ENCODE assay signal across 1 cellular context in the genomic region with DNA sequence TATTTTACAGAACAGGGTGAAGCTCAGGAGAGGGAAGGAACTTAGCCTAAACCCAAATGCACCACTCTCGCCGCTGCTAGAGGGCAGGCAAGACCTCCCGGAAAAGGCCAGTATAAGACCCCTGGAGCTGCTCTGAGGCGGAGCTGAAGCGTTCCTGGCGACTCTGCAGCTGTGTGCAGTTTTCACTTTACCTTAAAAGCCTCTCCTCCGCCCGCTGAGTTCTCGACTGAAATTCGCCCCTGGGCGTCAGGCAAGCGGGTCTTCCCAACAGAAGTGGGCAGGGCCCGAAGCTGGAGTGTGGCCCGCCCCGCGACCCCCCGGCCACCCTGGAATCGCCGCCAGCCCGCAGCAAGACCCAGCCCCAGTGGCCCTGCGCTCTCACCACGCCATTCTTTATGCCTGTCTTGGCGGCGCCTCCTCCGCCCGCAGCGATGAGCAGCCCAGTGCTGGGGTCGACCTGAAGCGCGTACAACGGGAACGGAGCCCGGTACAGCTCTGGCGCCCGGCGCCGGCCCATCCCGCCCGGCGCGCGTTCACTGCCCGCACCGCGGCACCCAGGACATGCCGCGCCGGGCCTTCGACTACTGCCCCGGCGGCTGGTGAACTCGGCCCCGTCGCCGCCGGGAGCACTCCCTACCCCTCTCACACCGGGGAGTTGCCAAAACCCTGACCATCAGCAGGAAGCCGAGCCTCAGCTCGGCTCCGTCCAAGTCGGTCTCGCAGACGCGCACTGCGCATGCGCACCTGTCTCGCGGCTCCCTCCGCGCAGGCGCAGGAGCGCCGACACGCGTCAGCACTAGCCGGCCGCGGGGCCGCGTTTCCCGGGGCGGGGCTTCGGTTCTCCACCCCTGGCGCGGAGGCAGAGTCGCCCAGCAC.
TF ChIP-seq lines count a peak whose summit lies in the region.

A gene with protein sequence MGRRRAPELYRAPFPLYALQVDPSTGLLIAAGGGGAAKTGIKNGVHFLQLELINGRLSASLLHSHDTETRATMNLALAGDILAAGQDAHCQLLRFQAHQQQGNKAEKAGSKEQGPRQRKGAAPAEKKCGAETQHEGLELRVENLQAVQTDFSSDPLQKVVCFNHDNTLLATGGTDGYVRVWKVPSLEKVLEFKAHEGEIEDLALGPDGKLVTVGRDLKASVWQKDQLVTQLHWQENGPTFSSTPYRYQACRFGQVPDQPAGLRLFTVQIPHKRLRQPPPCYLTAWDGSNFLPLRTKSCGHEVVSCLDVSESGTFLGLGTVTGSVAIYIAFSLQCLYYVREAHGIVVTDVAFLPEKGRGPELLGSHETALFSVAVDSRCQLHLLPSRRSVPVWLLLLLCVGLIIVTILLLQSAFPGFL (minus strand): TSS at position 732 of the 876 bp plus-strand sequence. CDS start 215 bp downstream, at position 517.

TF ChIP-seq in HepG2, 621 proteins besides CTCF, POLR2A, EP300 and RAD21 (continued from another document and continues in another):
- TF ChIP-seq, protein P1, sequence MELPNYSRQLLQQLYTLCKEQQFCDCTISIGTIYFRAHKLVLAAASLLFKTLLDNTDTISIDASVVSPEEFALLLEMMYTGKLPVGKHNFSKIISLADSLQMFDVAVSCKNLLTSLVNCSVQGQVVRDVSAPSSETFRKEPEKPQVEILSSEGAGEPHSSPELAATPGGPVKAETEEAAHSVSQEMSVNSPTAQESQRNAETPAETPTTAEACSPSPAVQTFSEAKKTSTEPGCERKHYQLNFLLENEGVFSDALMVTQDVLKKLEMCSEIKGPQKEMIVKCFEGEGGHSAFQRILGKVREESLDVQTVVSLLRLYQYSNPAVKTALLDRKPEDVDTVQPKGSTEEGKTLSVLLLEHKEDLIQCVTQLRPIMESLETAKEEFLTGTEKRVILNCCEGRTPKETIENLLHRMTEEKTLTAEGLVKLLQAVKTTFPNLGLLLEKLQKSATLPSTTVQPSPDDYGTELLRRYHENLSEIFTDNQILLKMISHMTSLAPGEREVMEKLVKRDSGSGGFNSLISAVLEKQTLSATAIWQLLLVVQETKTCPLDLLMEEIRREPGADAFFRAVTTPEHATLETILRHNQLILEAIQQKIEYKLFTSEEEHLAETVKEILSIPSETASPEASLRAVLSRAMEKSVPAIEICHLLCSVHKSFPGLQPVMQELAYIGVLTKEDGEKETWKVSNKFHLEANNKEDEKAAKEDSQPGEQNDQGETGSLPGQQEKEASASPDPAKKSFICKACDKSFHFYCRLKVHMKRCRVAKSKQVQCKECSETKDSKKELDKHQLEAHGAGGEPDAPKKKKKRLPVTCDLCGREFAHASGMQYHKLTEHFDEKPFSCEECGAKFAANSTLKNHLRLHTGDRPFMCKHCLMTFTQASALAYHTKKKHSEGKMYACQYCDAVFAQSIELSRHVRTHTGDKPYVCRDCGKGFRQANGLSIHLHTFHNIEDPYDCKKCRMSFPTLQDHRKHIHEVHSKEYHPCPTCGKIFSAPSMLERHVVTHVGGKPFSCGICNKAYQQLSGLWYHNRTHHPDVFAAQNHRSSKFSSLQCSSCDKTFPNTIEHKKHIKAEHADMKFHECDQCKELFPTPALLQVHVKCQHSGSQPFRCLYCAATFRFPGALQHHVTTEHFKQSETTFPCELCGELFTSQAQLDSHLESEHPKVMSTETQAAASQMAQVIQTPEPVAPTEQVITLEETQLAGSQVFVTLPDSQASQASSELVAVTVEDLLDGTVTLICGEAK (IDR thresholded peaks at IDR 0.05) = no peak
- TF ChIP-seq, protein P1 (CRISPR knock-in tag; IDR thresholded peaks at IDR 0.05) = peak; percentile 50; the same call in 1 of the 2 replicates
- TF ChIP-seq, protein P2, sequence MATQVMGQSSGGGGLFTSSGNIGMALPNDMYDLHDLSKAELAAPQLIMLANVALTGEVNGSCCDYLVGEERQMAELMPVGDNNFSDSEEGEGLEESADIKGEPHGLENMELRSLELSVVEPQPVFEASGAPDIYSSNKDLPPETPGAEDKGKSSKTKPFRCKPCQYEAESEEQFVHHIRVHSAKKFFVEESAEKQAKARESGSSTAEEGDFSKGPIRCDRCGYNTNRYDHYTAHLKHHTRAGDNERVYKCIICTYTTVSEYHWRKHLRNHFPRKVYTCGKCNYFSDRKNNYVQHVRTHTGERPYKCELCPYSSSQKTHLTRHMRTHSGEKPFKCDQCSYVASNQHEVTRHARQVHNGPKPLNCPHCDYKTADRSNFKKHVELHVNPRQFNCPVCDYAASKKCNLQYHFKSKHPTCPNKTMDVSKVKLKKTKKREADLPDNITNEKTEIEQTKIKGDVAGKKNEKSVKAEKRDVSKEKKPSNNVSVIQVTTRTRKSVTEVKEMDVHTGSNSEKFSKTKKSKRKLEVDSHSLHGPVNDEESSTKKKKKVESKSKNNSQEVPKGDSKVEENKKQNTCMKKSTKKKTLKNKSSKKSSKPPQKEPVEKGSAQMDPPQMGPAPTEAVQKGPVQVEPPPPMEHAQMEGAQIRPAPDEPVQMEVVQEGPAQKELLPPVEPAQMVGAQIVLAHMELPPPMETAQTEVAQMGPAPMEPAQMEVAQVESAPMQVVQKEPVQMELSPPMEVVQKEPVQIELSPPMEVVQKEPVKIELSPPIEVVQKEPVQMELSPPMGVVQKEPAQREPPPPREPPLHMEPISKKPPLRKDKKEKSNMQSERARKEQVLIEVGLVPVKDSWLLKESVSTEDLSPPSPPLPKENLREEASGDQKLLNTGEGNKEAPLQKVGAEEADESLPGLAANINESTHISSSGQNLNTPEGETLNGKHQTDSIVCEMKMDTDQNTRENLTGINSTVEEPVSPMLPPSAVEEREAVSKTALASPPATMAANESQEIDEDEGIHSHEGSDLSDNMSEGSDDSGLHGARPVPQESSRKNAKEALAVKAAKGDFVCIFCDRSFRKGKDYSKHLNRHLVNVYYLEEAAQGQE (IDR thresholded peaks at IDR 0.05; ENCODE audit: borderline replicate concordance in 1 of 2, low read depth in 1 of 2, low read length in 2 of 2) = peak in 1 of 2 experiments; percentile 7; a peak in 1 of 4 replicates
- TF ChIP-seq ZNF296 (CRISPR knock-in tag; conservative IDR thresholded peaks at IDR 0.05) (0 out of 2 replicates have a peak, but pooled peaks have one; percentile 28), ZFP36L2 (CRISPR knock-in tag; IDR thresholded peaks at IDR 0.05) (peak; percentile 44; the same call in 1 of the 2 replicates), ZNF776 (CRISPR knock-in tag; IDR thresholded peaks at IDR 0.05) (peak; percentile 81; the same call in 1 of the 2 replicates), ZNF550 (CRISPR knock-in tag; IDR thresholded peaks at IDR 0.05; ENCODE audit: borderline replicate concordance) (no peak), ZNF672 (CRISPR knock-in tag; IDR thresholded peaks at IDR 0.05) (no peak), SRSF4 (IDR thresholded peaks at IDR 0.05; ENCODE audit: low read depth, low read length, poor library complexity, severe bottlenecking) (no peak), ZNF121 (CRISPR knock-in tag; IDR thresholded peaks at IDR 0.05) (0 out of 2 replicates have a peak, but pooled peaks have one; percentile 10), HNRNPLL (IDR thresholded peaks at IDR 0.05; ENCODE audit: low read depth, low read length, poor library complexity, severe bottlenecking) (peak; percentile 62), ZNF75D (CRISPR knock-in tag; IDR thresholded peaks at IDR 0.05; ENCODE audit: borderline replicate concordance) (peak; percentile 16; the same call in 1 of the 2 replicates), MEF2D (CRISPR knock-in tag; IDR thresholded peaks at IDR 0.05) (peak; percentile 15), GFI1 (CRISPR knock-in tag; IDR thresholded peaks at IDR 0.05; ENCODE audit: borderline replicate concordance) (peak; percentile 76), ZNF234 (CRISPR knock-in tag; conservative IDR thresholded peaks at IDR 0.05) (0 out of 2 replicates have a peak, but pooled peaks have one; percentile 6)
- TF ChIP-seq, protein P3, sequence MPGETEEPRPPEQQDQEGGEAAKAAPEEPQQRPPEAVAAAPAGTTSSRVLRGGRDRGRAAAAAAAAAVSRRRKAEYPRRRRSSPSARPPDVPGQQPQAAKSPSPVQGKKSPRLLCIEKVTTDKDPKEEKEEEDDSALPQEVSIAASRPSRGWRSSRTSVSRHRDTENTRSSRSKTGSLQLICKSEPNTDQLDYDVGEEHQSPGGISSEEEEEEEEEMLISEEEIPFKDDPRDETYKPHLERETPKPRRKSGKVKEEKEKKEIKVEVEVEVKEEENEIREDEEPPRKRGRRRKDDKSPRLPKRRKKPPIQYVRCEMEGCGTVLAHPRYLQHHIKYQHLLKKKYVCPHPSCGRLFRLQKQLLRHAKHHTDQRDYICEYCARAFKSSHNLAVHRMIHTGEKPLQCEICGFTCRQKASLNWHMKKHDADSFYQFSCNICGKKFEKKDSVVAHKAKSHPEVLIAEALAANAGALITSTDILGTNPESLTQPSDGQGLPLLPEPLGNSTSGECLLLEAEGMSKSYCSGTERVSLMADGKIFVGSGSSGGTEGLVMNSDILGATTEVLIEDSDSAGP (CRISPR knock-in tag; IDR thresholded peaks at IDR 0.05; ENCODE audit: borderline replicate concordance) = peak; percentile 69; the same call in 1 of the 2 replicates
- TF ChIP-seq, protein P4, sequence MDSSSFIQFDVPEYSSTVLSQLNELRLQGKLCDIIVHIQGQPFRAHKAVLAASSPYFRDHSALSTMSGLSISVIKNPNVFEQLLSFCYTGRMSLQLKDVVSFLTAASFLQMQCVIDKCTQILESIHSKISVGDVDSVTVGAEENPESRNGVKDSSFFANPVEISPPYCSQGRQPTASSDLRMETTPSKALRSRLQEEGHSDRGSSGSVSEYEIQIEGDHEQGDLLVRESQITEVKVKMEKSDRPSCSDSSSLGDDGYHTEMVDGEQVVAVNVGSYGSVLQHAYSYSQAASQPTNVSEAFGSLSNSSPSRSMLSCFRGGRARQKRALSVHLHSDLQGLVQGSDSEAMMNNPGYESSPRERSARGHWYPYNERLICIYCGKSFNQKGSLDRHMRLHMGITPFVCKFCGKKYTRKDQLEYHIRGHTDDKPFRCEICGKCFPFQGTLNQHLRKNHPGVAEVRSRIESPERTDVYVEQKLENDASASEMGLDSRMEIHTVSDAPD (CRISPR knock-in tag; IDR thresholded peaks at IDR 0.05) = 0 out of 2 replicates have a peak, but pooled peaks have one; percentile 58
- TF ChIP-seq, protein P5, sequence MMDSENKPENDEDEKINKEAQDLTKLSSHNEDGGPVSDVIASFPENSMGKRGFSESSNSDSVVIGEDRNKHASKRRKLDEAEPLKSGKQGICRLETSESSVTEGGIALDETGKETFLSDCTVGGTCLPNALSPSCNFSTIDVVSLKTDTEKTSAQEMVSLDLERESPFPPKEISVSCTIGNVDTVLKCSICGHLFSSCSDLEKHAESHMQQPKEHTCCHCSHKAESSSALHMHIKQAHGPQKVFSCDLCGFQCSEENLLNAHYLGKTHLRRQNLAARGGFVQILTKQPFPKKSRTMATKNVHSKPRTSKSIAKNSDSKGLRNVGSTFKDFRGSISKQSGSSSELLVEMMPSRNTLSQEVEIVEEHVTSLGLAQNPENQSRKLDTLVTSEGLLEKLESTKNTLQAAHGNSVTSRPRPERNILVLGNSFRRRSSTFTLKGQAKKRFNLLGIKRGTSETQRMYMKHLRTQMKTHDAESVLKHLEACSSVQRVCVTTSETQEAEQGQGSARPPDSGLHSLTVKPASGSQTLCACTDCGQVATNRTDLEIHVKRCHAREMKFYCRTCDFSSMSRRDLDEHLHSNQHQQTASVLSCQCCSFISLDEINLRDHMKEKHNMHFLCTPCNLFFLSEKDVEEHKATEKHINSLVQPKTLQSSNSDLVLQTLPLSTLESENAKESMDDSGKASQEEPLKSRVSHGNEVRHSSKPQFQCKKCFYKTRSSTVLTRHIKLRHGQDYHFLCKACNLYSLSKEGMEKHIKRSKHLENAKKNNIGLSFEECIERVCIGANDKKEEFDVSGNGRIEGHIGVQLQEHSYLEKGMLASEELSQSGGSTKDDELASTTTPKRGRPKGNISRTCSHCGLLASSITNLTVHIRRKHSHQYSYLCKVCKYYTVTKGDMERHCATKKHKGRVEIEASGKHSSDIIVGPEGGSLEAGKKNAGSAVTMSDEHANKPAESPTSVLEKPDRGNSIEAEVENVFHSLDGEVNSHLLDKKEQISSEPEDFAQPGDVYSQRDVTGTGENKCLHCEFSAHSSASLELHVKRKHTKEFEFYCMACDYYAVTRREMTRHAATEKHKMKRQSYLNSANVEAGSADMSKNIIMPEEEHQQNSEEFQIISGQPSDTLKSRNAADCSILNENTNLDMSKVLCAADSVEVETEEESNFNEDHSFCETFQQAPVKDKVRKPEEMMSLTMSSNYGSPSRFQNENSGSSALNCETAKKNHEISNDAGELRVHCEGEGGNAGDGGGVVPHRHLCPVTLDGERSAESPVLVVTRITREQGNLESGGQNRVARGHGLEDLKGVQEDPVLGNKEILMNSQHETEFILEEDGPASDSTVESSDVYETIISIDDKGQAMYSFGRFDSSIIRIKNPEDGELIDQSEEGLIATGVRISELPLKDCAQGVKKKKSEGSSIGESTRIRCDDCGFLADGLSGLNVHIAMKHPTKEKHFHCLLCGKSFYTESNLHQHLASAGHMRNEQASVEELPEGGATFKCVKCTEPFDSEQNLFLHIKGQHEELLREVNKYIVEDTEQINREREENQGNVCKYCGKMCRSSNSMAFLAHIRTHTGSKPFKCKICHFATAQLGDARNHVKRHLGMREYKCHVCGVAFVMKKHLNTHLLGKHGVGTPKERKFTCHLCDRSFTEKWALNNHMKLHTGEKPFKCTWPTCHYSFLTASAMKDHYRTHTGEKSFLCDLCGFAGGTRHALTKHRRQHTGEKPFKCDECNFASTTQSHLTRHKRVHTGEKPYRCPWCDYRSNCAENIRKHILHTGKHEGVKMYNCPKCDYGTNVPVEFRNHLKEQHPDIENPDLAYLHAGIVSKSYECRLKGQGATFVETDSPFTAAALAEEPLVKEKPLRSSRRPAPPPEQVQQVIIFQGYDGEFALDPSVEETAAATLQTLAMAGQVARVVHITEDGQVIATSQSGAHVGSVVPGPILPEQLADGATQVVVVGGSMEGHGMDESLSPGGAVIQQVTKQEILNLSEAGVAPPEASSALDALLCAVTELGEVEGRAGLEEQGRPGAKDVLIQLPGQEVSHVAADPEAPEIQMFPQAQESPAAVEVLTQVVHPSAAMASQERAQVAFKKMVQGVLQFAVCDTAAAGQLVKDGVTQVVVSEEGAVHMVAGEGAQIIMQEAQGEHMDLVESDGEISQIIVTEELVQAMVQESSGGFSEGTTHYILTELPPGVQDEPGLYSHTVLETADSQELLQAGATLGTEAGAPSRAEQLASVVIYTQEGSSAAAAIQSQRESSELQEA (CRISPR knock-in tag; IDR thresholded peaks at IDR 0.05; ENCODE audit: not compliant biosample characterization) = peak; percentile 58
